Comparison of ENCODE assay signal across 17 cellular contexts in the genomic region with DNA sequence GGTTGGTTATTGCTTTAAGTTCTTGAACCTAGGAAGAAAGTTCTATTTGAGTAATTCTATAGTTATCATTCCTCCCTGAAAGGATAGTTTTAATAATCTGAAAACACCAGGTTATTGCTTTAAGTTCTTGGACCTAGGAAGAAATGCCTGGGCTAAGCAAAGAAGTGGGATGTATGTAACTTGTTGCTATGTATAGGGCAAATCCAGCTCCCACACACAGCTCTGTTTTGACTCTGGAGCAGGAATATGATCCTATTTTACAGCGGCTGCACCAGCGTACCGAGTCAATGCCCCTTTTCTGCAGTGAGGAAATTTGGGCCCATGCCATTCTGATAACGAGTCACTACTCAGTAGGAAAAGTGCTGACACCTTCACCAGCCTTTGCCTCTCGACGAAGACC.
"Had no signal": no experiment of that assay in that cellular context is flagged by ENCODE, and none has a peak within 500 bp of the region (broad histone marks: within the 10 kb centered on the region; RNA-seq: fewer than 3 reads in every experiment).

No MANE protein-coding gene starts in this region.

- DNase-seq: colonic mucosa; cortex of kidney; effector memory CD4-positive, alpha-beta T cell; foreskin keratinocyte; heart left ventricle; hypothalamus; immature natural killer cell; islet precursor cell; kidney; kidney glomerular epithelial cell; left colon; left lung; left ventricle myocardium superior; lower lobe of right lung; mesenchymal stem cell; mucosa of descending colon; naive B cell had no signal
